Comparison of ENCODE assay signal across 10 cellular contexts in genomic region chr15:56467626-56468025, GRCh38.
"Had no signal": no experiment of that assay in that cellular context is flagged by ENCODE, and none has a peak within 500 bp of the region (broad histone marks: within the 10 kb centered on the region; RNA-seq: fewer than 3 reads in every experiment).

No MANE protein-coding gene starts in this region.

- DNase-seq: activated CD4-positive, alpha-beta T cell treated with anti-CD3 and anti-CD28 coated beads, Interleukin-2, amount 50 U/mL, for 1 hour; activated effector memory CD4-positive, alpha-beta T cell treated with Interleukin-2 at 50 U/mL for 16 hours; activated T-cell treated with anti-CD3 and anti-CD28 coated beads, Interleukin-2, amount 50 U/mL, for 1 hour; aorta; endodermal cell; stomach had no signal

- H3K4me1 Mint-ChIP-seq: endodermal cell had no signal

- H3K9me3 ChIP-seq: breast epithelium, stomach had no signal

- H3K36me3 ChIP-seq: breast epithelium, stomach had no signal

- H3K27ac ChIP-seq: breast epithelium, skin epidermis, stomach had no signal

- H3K27ac Mint-ChIP-seq: endodermal cell, mesothelial cell of epicardium had no signal

- H3K9me3 Mint-ChIP-seq: endodermal cell; mesothelial cell of epicardium; T-helper 2 cell treated with Interferon-gamma antibody and Interleukin-4, amounts not matched to agents 5 μg/mL and 100 μg/mL, for 36 hours had no signal

- H3K4me1 ChIP-seq: breast epithelium had no signal

- H3K4me3 Mint-ChIP-seq: endodermal cell, mesothelial cell of epicardium had no signal

- H3K27me3 ChIP-seq: breast epithelium, stomach had no signal

- H3K36me3 Mint-ChIP-seq: mesothelial cell of epicardium had no signal
